In the genomic region with DNA sequence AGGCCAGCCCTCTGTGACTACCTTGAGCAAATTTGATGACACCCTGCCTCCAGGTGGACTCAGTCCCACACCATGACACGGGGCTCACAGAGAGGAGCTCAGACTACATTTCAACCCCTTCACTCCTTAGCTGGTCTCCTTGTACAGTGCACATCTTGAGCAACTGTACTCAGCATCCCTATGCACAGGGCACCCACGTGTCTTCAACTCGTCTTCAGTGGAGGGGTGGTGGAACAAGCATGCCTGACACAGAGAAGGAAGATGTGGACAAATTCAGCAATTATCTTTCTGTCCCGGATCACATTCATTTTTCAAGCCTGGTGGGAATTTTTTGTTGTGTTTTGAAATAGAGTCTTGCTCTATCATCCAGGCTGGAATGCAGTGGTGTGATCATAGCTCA, we compare ENCODE assay signal across 24 cellular contexts.
DNase-seq lines count a peak whose midpoint lies in the region; ATAC-seq, FAIRE-seq and TF ChIP-seq lines count a peak whose summit lies in the region.
"Had no signal": no experiment of that assay in that cellular context is flagged by ENCODE, and none has a peak within 500 bp of the region (broad histone marks: within the 10 kb centered on the region; RNA-seq: fewer than 3 reads in every experiment).

No MANE protein-coding gene starts in this region.

- intact Hi-C loops in HepG2 (cut with micrococcal nuclease; ENCODE audit: unreplicated experiment), result no loop called here
- intact Hi-C loops in right lobe of liver (cut with DNase I), result no loop called here
- intact Hi-C loops in K562 (cut with micrococcal nuclease), result no loop called here
- intact Hi-C loops in spleen (cut with DNase I; ENCODE audit: low total_unique reads), result loop anchor here (10.0 kb wide), 1 partner anchor 103 kb away; no protein-coding TSS in a partner anchor
- intact Hi-C loops in vagina (cut with DNase I), result no loop called here
- intact Hi-C loops in dorsolateral prefrontal cortex (cut with DNase I), result no loop called here

- no peak for TF ChIP-seq CTCF in HepG2 (CRISPR knock-in tag; IDR thresholded peaks at IDR 0.05)
- no peak for TF ChIP-seq CTCF in right lobe of liver (IDR thresholded peaks at IDR 0.05)
- TF ChIP-seq CTCF in K562 (IDR thresholded peaks at IDR 0.05 in 2 of 3, conservative IDR thresholded peaks at IDR 0.05 in 1 of 3; ENCODE audit: insufficient read depth in 2 of 3, low read depth in 1 of 3, low read length in 3 of 3), result no peak
- TF ChIP-seq CTCF in spleen (IDR thresholded peaks at IDR 0.05 in 8 of 11, conservative IDR thresholded peaks at IDR 0.05 in 3 of 11), result no peak
- TF ChIP-seq CTCF in vagina (IDR thresholded peaks at IDR 0.05), result no peak
- no peak for TF ChIP-seq CTCF in dorsolateral prefrontal cortex (IDR thresholded peaks at IDR 0.05 in 54 of 56, conservative IDR thresholded peaks at IDR 0.05 in 2 of 56; ENCODE audit: low read depth in 1 of 56, partially characterized antibody in 56 of 56)
- no peak for TF ChIP-seq CTCF in chondrocyte (IDR thresholded peaks at IDR 0.05)

- TF ChIP-seq POLR2A in HepG2 (IDR thresholded peaks at IDR 0.05; ENCODE audit: insufficient read depth in 1 of 2, low read depth in 2 of 2, low read length in 2 of 2) (no peak), right lobe of liver (IDR thresholded peaks at IDR 0.05) (no peak), K562 (conservative IDR thresholded peaks at IDR 0.05) (no peak), spleen (IDR thresholded peaks at IDR 0.05) (no peak), vagina (IDR thresholded peaks at IDR 0.05) (no peak)

- H4K20me1 ChIP-seq in HepG2 (ENCODE audit: insufficient read depth, low read length) (no peaks in the 10 kb centered on the region), K562 (replicated peaks; ENCODE audit: control insufficient read depth, insufficient read depth, low read length) (no peaks in the 10 kb centered on the region)
- H4K20me1 ChIP-seq: BLaER1 treated with 17β-estradiol and CSF1 and Interleukin-3, amounts not matched to agents 10 nM and 100 nM had no signal

- H3K79me2 ChIP-seq in HepG2 (ENCODE audit: insufficient read depth, low read length), result no peaks in the 10 kb centered on the region
- no peaks in the 10 kb centered on the region for H3K79me2 ChIP-seq in K562 (ENCODE audit: control insufficient read depth, insufficient read depth, low read length)

- H3K9me3 Mint-ChIP-seq in chondrocyte (ENCODE audit: low read depth), result peaks cover 8% of the 10 kb centered on the region

- H3K4me2 ChIP-seq in HepG2 (ENCODE audit: low read depth, low read length) (no peak overlapping the region), K562 (ENCODE audit: insufficient read depth, low read length) (no peak overlapping the region)
- H3K4me2 ChIP-seq: A549; BLaER1 treated with 17β-estradiol and CSF1 and Interleukin-3, amounts not matched to agents 10 nM and 100 nM had no signal

- H3K9me1 ChIP-seq in K562 (ENCODE audit: control insufficient read depth, insufficient read depth, low read length), result no peaks in the 10 kb centered on the region

- FAIRE-seq in HepG2 (lab: Jason Lieb, UNC) (no peak), K562 (lab: Jason Lieb, UNC) (no peak)
- FAIRE-seq: A549, D721Med, G401.6, GM12891, GM19239 had no signal

- no TSS peak for BruUV-seq in HepG2 (replicated peaks; lab: Mats Ljungman, UMichigan)
- no TSS peak for BruUV-seq in K562 (replicated peaks; lab: Mats Ljungman, UMichigan)

- no peak overlapping the region for H3K27ac ChIP-seq in HepG2 (ENCODE audit: extremely low read length, insufficient read depth, low read length)
- no peak overlapping the region for H3K27ac ChIP-seq in right lobe of liver
- no peak overlapping the region for H3K27ac ChIP-seq in K562 (ENCODE audit: extremely low read depth, low read depth, low read length)
- H3K27ac ChIP-seq in spleen, result peak overlapping the region in 5 of 8 donors; percentile 11 to 50 (median 22)
- peak overlapping the region; percentile 9 for H3K27ac ChIP-seq in vagina
- H3K27ac ChIP-seq in dorsolateral prefrontal cortex, result no peak overlapping the region
- H3K27ac ChIP-seq: 22Rv1; A549; BLaER1 treated with 17β-estradiol and CSF1 and Interleukin-3, amounts not matched to agents 10 nM and 100 nM; C4-2B had no signal

- no peak for ATAC-seq in HepG2
- ATAC-seq in right lobe of liver, result no peak
- ATAC-seq in K562, result peak; percentile 49; the same call in 2 of the 3 replicates
- ATAC-seq: A549; CD8-positive, alpha-beta T cell had no signal

- H3K36me3 Mint-ChIP-seq in chondrocyte (ENCODE audit: low read depth), result peaks cover 2% of the 10 kb centered on the region
- H3K36me3 Mint-ChIP-seq: CD8-positive, alpha-beta T cell had no signal

- H3K9me3 ChIP-seq in HepG2 (ENCODE audit: low read length) (peaks cover 8% of the 10 kb centered on the region; the same call in 1 of the 2 replicates), right lobe of liver (peaks cover 0 to 2% (median 0%) of the 10 kb centered on the region in 4 donors), K562 (replicated peaks; ENCODE audit: control insufficient read depth, insufficient read depth, low read depth, low read length) (peaks cover 13% of the 10 kb centered on the region), spleen (peaks cover 0 to 19% (median 14%) of the 10 kb centered on the region in 8 donors), vagina (peaks cover under 1% of the 10 kb centered on the region)
- H3K9me3 ChIP-seq: A549, Caco-2 had no signal

- no peak overlapping the region for H2AFZ ChIP-seq in HepG2 (ENCODE audit: low read length)
- no peak overlapping the region for H2AFZ ChIP-seq in K562 (ENCODE audit: low read depth, low read length)

- H3K27me3 ChIP-seq in HepG2 (ENCODE audit: control insufficient read depth in 1 of 2, insufficient read depth in 2 of 2, low read length in 2 of 2) (peaks cover 0 to 21% of the 10 kb centered on the region in 2 experiments; a peak in 1 of 5 replicates), right lobe of liver (no peaks in the 10 kb centered on the region), K562 (ENCODE audit: control insufficient read depth in 2 of 2, insufficient read depth in 2 of 2, low read length in 2 of 2) (no peaks in the 10 kb centered on the region; a peak in 1 of 5 replicates), spleen (replicated peaks in 1 of 7) (no peaks in the 10 kb centered on the region), vagina (no peaks in the 10 kb centered on the region), dorsolateral prefrontal cortex (no peaks in the 10 kb centered on the region)
- H3K27me3 ChIP-seq: BLaER1 treated with 17β-estradiol and CSF1 and Interleukin-3, amounts not matched to agents 10 nM and 100 nM had no signal

- TF ChIP-seq EP300 in HepG2 (IDR thresholded peaks at IDR 0.05; ENCODE audit: low read depth in 2 of 2, low read length in 2 of 2) (no peak), HepG2 (CRISPR knock-in tag; IDR thresholded peaks at IDR 0.05; ENCODE audit: borderline replicate concordance) (no peak), K562 (IDR thresholded peaks at IDR 0.05; ENCODE audit: low read length) (no peak)

- no peaks in the 10 kb centered on the region for H3K4me1 Mint-ChIP-seq in chondrocyte (ENCODE audit: low read depth)
- H3K4me1 Mint-ChIP-seq: B cell had no signal

- H3K9ac ChIP-seq in HepG2 (ENCODE audit: insufficient read depth, low read depth, low read length) (no peak overlapping the region), K562 (ENCODE audit: insufficient read depth in 1 of 2, low read depth in 2 of 2, low read length in 2 of 2) (no peak overlapping the region)
- H3K9ac ChIP-seq: BLaER1 treated with 17β-estradiol and CSF1 and Interleukin-3, amounts not matched to agents 10 nM and 100 nM had no signal

- in situ Hi-C loops in HepG2 (cut with HindIII; ENCODE audit: extremely low pct_ligation_motif_present, low pct_unique_long_range_greater_than_20kb) (no loop called here), K562 (cut with MboI) (no loop called here)

- no peak overlapping the region for H3K4me3 Mint-ChIP-seq in chondrocyte (ENCODE audit: unreplicated experiment)
- H3K4me3 Mint-ChIP-seq: B cell; CD4-positive, alpha-beta T cell; CD8-positive, alpha-beta T cell had no signal

- DNase-seq in HepG2 (ENCODE audit: low spot score) (no peak), right lobe of liver (no peak), K562 (ENCODE audit: extremely low read depth in 1 of 4, low spot score in 3 of 4) (no peak), spleen (no peak), vagina (ENCODE audit: extremely low spot score in 2 of 2) (no peak), dorsolateral prefrontal cortex (no peak), chondrocyte (ENCODE audit: low spot score) (no peak), NOMO-1 (lab: John Stamatoyannopoulos, UW; ENCODE audit: unreplicated experiment in 2 of 2) (no peak)
- DNase-seq: AML-193; Caco-2; Calu3; CD4-positive, alpha-beta T cell; CD8-positive, alpha-beta T cell; DMS79 treated with DMSO at 0.1 percent for 48 hours; GF-D8 had no signal

- WGBS in HepG2 (ENCODE audit: low lambda C conversion rate), result 5% methylated on average over 3 of the region's 4 CpGs
- 65% methylated on average over 4 of the region's 4 CpGs for WGBS in right lobe of liver (ENCODE audit: insufficient coverage, low coverage, low lambda C conversion rate, missing lambda C conversion rate)
- 20% methylated on average over 4 of the region's 4 CpGs for WGBS in K562 (ENCODE audit: insufficient coverage, low coverage, missing lambda C conversion rate)
- WGBS in spleen, 5 donors, result 87 to 97% (median 88%) methylated on average over 4 of the region's 4 CpGs

- no peak overlapping the region for H3K4me3 ChIP-seq in HepG2 (replicated peaks in 1 of 3; ENCODE audit: insufficient read depth in 1 of 3, low read depth in 2 of 3, low read length in 3 of 3)
- no peak overlapping the region for H3K4me3 ChIP-seq in right lobe of liver
- H3K4me3 ChIP-seq in K562, result no peak overlapping the region
- no peak overlapping the region for H3K4me3 ChIP-seq in spleen
- H3K4me3 ChIP-seq in vagina, result no peak overlapping the region
- no peak overlapping the region for H3K4me3 ChIP-seq in dorsolateral prefrontal cortex
- H3K4me3 ChIP-seq: A549; BLaER1 treated with 17β-estradiol and CSF1 and Interleukin-3, amounts not matched to agents 10 nM and 100 nM had no signal

- H3K27me3 Mint-ChIP-seq in chondrocyte (ENCODE audit: low read depth), result no peaks in the 10 kb centered on the region

- H3K4me1 ChIP-seq in HepG2 (ENCODE audit: insufficient read depth, low read length) (no peaks in the 10 kb centered on the region), right lobe of liver (no peaks in the 10 kb centered on the region), K562 (replicated peaks in 1 of 2; ENCODE audit: control insufficient read depth in 2 of 2, insufficient read depth in 2 of 2, low read length in 2 of 2) (peaks cover 4 to 6% of the 10 kb centered on the region in 2 experiments; a peak in 4 of 5 replicates), spleen (peaks cover 0 to 44% (median 13%) of the 10 kb centered on the region in 6 donors), vagina (no peaks in the 10 kb centered on the region)
- H3K4me1 ChIP-seq: A549, Caco-2 had no signal

- TF ChIP-seq RAD21 in HepG2 (CRISPR knock-in tag; IDR thresholded peaks at IDR 0.05), result no peak
- TF ChIP-seq RAD21 in K562 (CRISPR knock-in tag; conservative IDR thresholded peaks at IDR 0.05 in 1 of 2, IDR thresholded peaks at IDR 0.05 in 1 of 2), result peak in 1 of 2 experiments; percentile 7; a peak in 1 of 4 replicates

- no peak overlapping the region for H3K27ac Mint-ChIP-seq in chondrocyte (ENCODE audit: unreplicated experiment)
- H3K27ac Mint-ChIP-seq: B cell; CD4-positive, alpha-beta T cell; CD8-positive, alpha-beta T cell had no signal

- POLR2A ChIA-PET in HepG2 (lab: Yijun Ruan, JAX) (no interaction called here), K562 (lab: Yijun Ruan, JAX) (interaction anchor here (1.1 kb wide), 1 partner anchor 23 kb away, joined by 4 read pairs; no protein-coding TSS in a partner anchor)

- CTCF ChIA-PET in HepG2 (lab: Yijun Ruan, JAX; ENCODE audit: low intra/inter-chr PET ratio, low total read pairs) (no interaction called here), K562 (lab: Yijun Ruan, JAX; ENCODE audit: low intra/inter-chr PET ratio) (no interaction called here)

- H3K36me3 ChIP-seq in HepG2 (replicated peaks in 1 of 2; ENCODE audit: control insufficient read depth in 1 of 2, insufficient read depth in 2 of 2, low read length in 2 of 2) (no peaks in the 10 kb centered on the region), right lobe of liver (no peaks in the 10 kb centered on the region), K562 (ENCODE audit: control insufficient read depth, insufficient read depth, low read length) (no peaks in the 10 kb centered on the region), spleen (no peaks in the 10 kb centered on the region), vagina (no peaks in the 10 kb centered on the region)
- H3K36me3 ChIP-seq: BLaER1 treated with 17β-estradiol and CSF1 and Interleukin-3, amounts not matched to agents 10 nM and 100 nM had no signal

Comparison
In these comparisons a context has a peak if more than half of its experiments do, and no peak if none do; other contexts are left out.
1. H3K27ac ChIP-seq: peak in spleen (5 of 8) and vagina (single experiment); none in HepG2 (single experiment), right lobe of liver (0 of 3), K562 (single experiment) and dorsolateral prefrontal cortex (0 of 59).